25 cellular contexts compared by ENCODE assay signal in genomic region chr6:157804448-157805327, GRCh38. TPM values are rescaled to one million over a fixed set of nuclear protein-coding genes. Genes with fewer than 3 reads are reported as not detected.
DNase-seq lines count a peak whose midpoint lies in the region; ATAC-seq lines count a peak whose summit lies in the region.
"Had no signal": no experiment of that assay in that cellular context is flagged by ENCODE, and none has a peak within 500 bp of the region (broad histone marks: within the 10 kb centered on the region; RNA-seq: fewer than 3 reads in every experiment).

No MANE protein-coding gene starts in this region.

- peaks cover 4% of the 10 kb centered on the region for H3K27me3 Mint-ChIP-seq in activated T-cell treated with anti-CD3 and anti-CD28 coated beads, Interleukin-2, amount 50 U/mL, for 24 hours
- H3K27me3 Mint-ChIP-seq in activated naive CD8-positive, alpha-beta T cell treated with anti-CD3 and anti-CD28 coated beads, Interleukin-2, amount 50 U/mL, for 24 hours, result peaks cover 6% of the 10 kb centered on the region
- H3K27me3 Mint-ChIP-seq: activated B cell treated with CpG ODN at 0.5 μM for 24 hours had no signal

- DNase-seq in activated T-cell treated with anti-CD3 and anti-CD28 coated beads, Interleukin-2, amount 50 U/mL, for 24 hours, result no peak
- DNase-seq in activated T-cell treated with anti-CD3 and anti-CD28 coated beads, Interleukin-2, amount 50 U/mL, for 1 hour, result no peak
- DNase-seq in GM23248 (peak; percentile 29), SKM-1 treated with dmso at 0.1 percent for 144 hours (lab: John Stamatoyannopoulos, UW; ENCODE audit: unreplicated experiment) (no peak)
- DNase-seq in activated naive CD8-positive, alpha-beta T cell treated with anti-CD3 and anti-CD28 coated beads, Interleukin-2, amount 50 U/mL, for 24 hours, result no peak
- peak in 1 of 2 donors; percentile 61 for DNase-seq in stimulated activated effector memory CD8-positive, alpha-beta T cell treated with anti-CD3 and anti-CD28 coated beads, Interleukin-12 subunit alpha, Interleukin-12 subunit beta, amount 100 ng/mL, for 72 hours (ENCODE audit: low spot score in 2 of 2)
- DNase-seq: ACHN; activated B cell treated with CpG ODN at 0.5 μM for 24 hours; activated effector memory CD4-positive, alpha-beta T cell treated with anti-CD3 and anti-CD28 coated beads, Interleukin-2, amount 50 U/mL, for 16 hours; amniotic stem cell; colonic mucosa; COR-L47; kidney; NCI-H146; NCI-H2171; NCI-H526; RPMI8226 had no signal

- 0 out of 2 replicates have a peak overlapping the region, but pooled peaks have one; percentile 38 for H2AFZ ChIP-seq in GM23248

- no peak overlapping the region for H3K4me3 Mint-ChIP-seq in activated T-cell treated with anti-CD3 and anti-CD28 coated beads, Interleukin-2, amount 50 U/mL, for 24 hours
- no peak overlapping the region for H3K4me3 Mint-ChIP-seq in activated naive CD8-positive, alpha-beta T cell treated with anti-CD3 and anti-CD28 coated beads, Interleukin-2, amount 50 U/mL, for 24 hours
- peak overlapping the region; percentile 41 for H3K4me3 Mint-ChIP-seq in stimulated activated effector memory CD8-positive, alpha-beta T cell treated with anti-CD3 and anti-CD28 coated beads, Interleukin-12 subunit alpha, Interleukin-12 subunit beta, amount 100 ng/mL, for 72 hours
- H3K4me3 Mint-ChIP-seq: activated B cell treated with CpG ODN at 0.5 μM for 24 hours had no signal

- H3K4me1 Mint-ChIP-seq in activated T-cell treated with anti-CD3 and anti-CD28 coated beads, Interleukin-2, amount 50 U/mL, for 24 hours (ENCODE audit: low read depth), result peaks cover 48% of the 10 kb centered on the region
- H3K4me1 Mint-ChIP-seq in activated naive CD8-positive, alpha-beta T cell treated with anti-CD3 and anti-CD28 coated beads, Interleukin-2, amount 50 U/mL, for 24 hours, result peaks cover 44% of the 10 kb centered on the region
- peaks cover 34% of the 10 kb centered on the region for H3K4me1 Mint-ChIP-seq in stimulated activated effector memory CD8-positive, alpha-beta T cell treated with anti-CD3 and anti-CD28 coated beads, Interleukin-12 subunit alpha, Interleukin-12 subunit beta, amount 100 ng/mL, for 72 hours

- no peaks in the 10 kb centered on the region for H3K79me2 ChIP-seq in GM23248 (ENCODE audit: insufficient read depth)

- H3K4me2 ChIP-seq in GM23248 (ENCODE audit: unreplicated experiment), result no peak overlapping the region
- H3K4me2 ChIP-seq: BLaER1 had no signal

- H3F3A ChIP-seq in GM23248 (ENCODE audit: insufficient read depth), result no peaks in the 10 kb centered on the region

- no peaks in the 10 kb centered on the region for H3K9me3 ChIP-seq in GM23248 (ENCODE audit: low read depth)
- H3K9me3 ChIP-seq: breast epithelium, colonic mucosa, neutrophil, vagina had no signal

- no peaks in the 10 kb centered on the region for H3K27me3 ChIP-seq in GM23248 (replicated peaks; ENCODE audit: insufficient read depth)
- H3K27me3 ChIP-seq: BLaER1, breast epithelium, colonic mucosa, neutrophil, vagina had no signal

- H3K9ac ChIP-seq in GM23248, result no peak overlapping the region
- H3K9ac ChIP-seq: BLaER1 had no signal

- peak overlapping the region; percentile 47 for H3K27ac Mint-ChIP-seq in activated T-cell treated with anti-CD3 and anti-CD28 coated beads, Interleukin-2, amount 50 U/mL, for 24 hours
- peak overlapping the region; percentile 54 for H3K27ac Mint-ChIP-seq in activated naive CD8-positive, alpha-beta T cell treated with anti-CD3 and anti-CD28 coated beads, Interleukin-2, amount 50 U/mL, for 24 hours
- H3K27ac Mint-ChIP-seq in stimulated activated effector memory CD8-positive, alpha-beta T cell treated with anti-CD3 and anti-CD28 coated beads, Interleukin-12 subunit alpha, Interleukin-12 subunit beta, amount 100 ng/mL, for 72 hours, result peak overlapping the region; percentile 76
- H3K27ac Mint-ChIP-seq: activated B cell treated with CpG ODN at 0.5 μM for 24 hours had no signal

- H3K36me3 Mint-ChIP-seq in activated T-cell treated with anti-CD3 and anti-CD28 coated beads, Interleukin-2, amount 50 U/mL, for 24 hours (ENCODE audit: low read depth), result peaks cover 2% of the 10 kb centered on the region
- peaks cover 7% of the 10 kb centered on the region for H3K36me3 Mint-ChIP-seq in activated naive CD8-positive, alpha-beta T cell treated with anti-CD3 and anti-CD28 coated beads, Interleukin-2, amount 50 U/mL, for 24 hours (ENCODE audit: low read depth)
- peaks cover 5% of the 10 kb centered on the region for H3K36me3 Mint-ChIP-seq in stimulated activated effector memory CD8-positive, alpha-beta T cell treated with anti-CD3 and anti-CD28 coated beads, Interleukin-12 subunit alpha, Interleukin-12 subunit beta, amount 100 ng/mL, for 72 hours

- H3K4me1 ChIP-seq in GM23248 (ENCODE audit: insufficient read depth), result peaks cover 6% of the 10 kb centered on the region; the same call in 1 of the 2 replicates
- H3K4me1 ChIP-seq: BLaER1, breast epithelium, colonic mucosa, vagina had no signal

- no peaks in the 10 kb centered on the region for H3K36me3 ChIP-seq in GM23248 (ENCODE audit: low read depth)
- H3K36me3 ChIP-seq: BLaER1, breast epithelium, colonic mucosa, neutrophil, vagina had no signal

- H3K27ac ChIP-seq in GM23248, result no peak overlapping the region
- H3K27ac ChIP-seq: BLaER1, breast epithelium, colonic mucosa, neutrophil, SK-N-MC, vagina had no signal

- H4K20me1 ChIP-seq in GM23248 (ENCODE audit: insufficient read depth), result no peaks in the 10 kb centered on the region
- H4K20me1 ChIP-seq: BLaER1 had no signal

- in situ Hi-C loops in GM23248 (cut with MboI), result no loop called here

- peak; percentile 61 for ATAC-seq in activated naive CD8-positive, alpha-beta T cell treated with anti-CD3 and anti-CD28 coated beads, Interleukin-2, amount 50 U/mL, for 24 hours
- ATAC-seq in stimulated activated effector memory CD8-positive, alpha-beta T cell treated with anti-CD3 and anti-CD28 coated beads, Interleukin-12 subunit alpha, Interleukin-12 subunit beta, amount 100 ng/mL, for 72 hours, result peak; percentile 85
- no peak for ATAC-seq in GM21529 (IDR thresholded peaks at IDR 0.05; ENCODE audit: unreplicated experiment)
- ATAC-seq in HG03108 (IDR thresholded peaks at IDR 0.05; ENCODE audit: unreplicated experiment), result no peak

- WGBS in GM23248 (ENCODE audit: low coverage in 1 of 2, low lambda C conversion rate in 2 of 2, missing lambda C conversion rate in 2 of 2), 2 experiments, result 87 to 89% methylated on average over 11 of the region's 11 CpGs

- no peaks in the 10 kb centered on the region for H3K9me2 ChIP-seq in GM23248 (ENCODE audit: insufficient read depth)

- no peak overlapping the region for H3K4me3 ChIP-seq in GM23248
- H3K4me3 ChIP-seq: BLaER1, breast epithelium, colonic mucosa, lung, SK-N-MC, vagina had no signal

- H3K9me3 Mint-ChIP-seq in activated T-cell treated with anti-CD3 and anti-CD28 coated beads, Interleukin-2, amount 50 U/mL, for 24 hours, result peaks cover 13% of the 10 kb centered on the region
- peaks cover 19% of the 10 kb centered on the region for H3K9me3 Mint-ChIP-seq in activated naive CD8-positive, alpha-beta T cell treated with anti-CD3 and anti-CD28 coated beads, Interleukin-2, amount 50 U/mL, for 24 hours
- H3K9me3 Mint-ChIP-seq in stimulated activated effector memory CD8-positive, alpha-beta T cell treated with anti-CD3 and anti-CD28 coated beads, Interleukin-12 subunit alpha, Interleukin-12 subunit beta, amount 100 ng/mL, for 72 hours, result no peaks in the 10 kb centered on the region

RNA-seq across cellular contexts. Expression of gene SNX9, which starts 18.4 kb away (rescaled TPM):
- total RNA-seq in GM23248 (2014; rRNA removed; shearing (Covaris generic)), result 77.8 and 89.6 TPM in 2 replicates
- polyA plus RNA-seq in GM23248 (2016; fragmentation: Nextera tagmentation; extraction: Ambion mirVana), result 76.5 and 80.4 TPM in 2 replicates

Comparison
In these comparisons a context has a peak if more than half of its experiments do, and no peak if none do; other contexts are left out.
1. ATAC-seq: peak in activated naive CD8-positive, alpha-beta T cell treated with anti-CD3 and anti-CD28 coated beads, Interleukin-2, amount 50 U/mL, for 24 hours (single experiment) and stimulated activated effector memory CD8-positive, alpha-beta T cell treated with anti-CD3 and anti-CD28 coated beads, Interleukin-12 subunit alpha, Interleukin-12 subunit beta, amount 100 ng/mL, for 72 hours (single experiment); none in GM21529 (single experiment) and HG03108 (single experiment).
2. Peak in every context shown above with its lines, with median percentiles within 50 percentile points of each other: H3K27ac Mint-ChIP-seq.